Comparison of ENCODE assay signal across 10 cellular contexts in genomic region chr5:72305194-72306142, GRCh38. TPM values are rescaled to one million over a fixed set of nuclear protein-coding genes. Genes with fewer than 3 reads are reported as not detected.
DNase-seq lines count a peak whose midpoint lies in the region; ATAC-seq and TF ChIP-seq lines count a peak whose summit lies in the region.
"Had no signal": no experiment of that assay in that cellular context is flagged by ENCODE, and none has a peak within 500 bp of the region (broad histone marks: within the 10 kb centered on the region; RNA-seq: fewer than 3 reads in every experiment).

No MANE protein-coding gene starts in this region.

- peaks cover 0 to 24% (median 18%) of the 10 kb centered on the region in 4 donors for H3K4me1 ChIP-seq in sigmoid colon

- H3K27ac ChIP-seq in sigmoid colon: peak overlapping the region in 3 of 4 donors; percentile 53 to 96 (median 95)

- no peaks in the 10 kb centered on the region for H3K27me3 Mint-ChIP-seq in chondrocyte (ENCODE audit: low read depth)

- H3K36me3 Mint-ChIP-seq in chondrocyte (ENCODE audit: low read depth): no peaks in the 10 kb centered on the region

- peaks cover 0 to 21% (median 4%) of the 10 kb centered on the region in 4 donors for H3K36me3 ChIP-seq in sigmoid colon

- WGBS in sigmoid colon, 2 donors: 93 to 97% methylated on average over 2 of the region's 2 CpGs

- no peak for TF ChIP-seq CTCF in GM12864 (IDR thresholded peaks at IDR 0.05; ENCODE audit: low read depth, low read length, missing control alignments)
- no peak for TF ChIP-seq CTCF in chondrocyte (IDR thresholded peaks at IDR 0.05)
- TF ChIP-seq CTCF in sigmoid colon (IDR thresholded peaks at IDR 0.05): no peak

- DNase-seq in GM12864 (ENCODE audit: low read depth) (peak; percentile 81), chondrocyte (ENCODE audit: low spot score) (no peak), sigmoid colon (no peak), DMS 273 (lab: John Stamatoyannopoulos, UW; ENCODE audit: unreplicated experiment) (no peak)
- DNase-seq: NCI-H2227 treated with DMSO at 0.1 percent for 48 hours; stimulated activated CD4-positive, alpha-beta T cell treated with anti-CD3 and anti-CD28 coated beads, Interleukin-4, amount 100 ng/mL, for 1 hour had no signal

- no peak for TF ChIP-seq POLR2A in sigmoid colon (IDR thresholded peaks at IDR 0.05)

- peaks cover 33% of the 10 kb centered on the region for H3K4me1 Mint-ChIP-seq in chondrocyte (ENCODE audit: low read depth)

- intact Hi-C loops in sigmoid colon (cut with DNase I): loop anchor here (5.0 kb wide), 2 partner anchors 58 to 98 kb away; no protein-coding TSS in a partner anchor

- peaks cover 4% of the 10 kb centered on the region for H3K9me3 Mint-ChIP-seq in chondrocyte (ENCODE audit: low read depth)

- H3K27ac Mint-ChIP-seq in chondrocyte (ENCODE audit: unreplicated experiment): peak overlapping the region; percentile 50

- peak; percentile 19 for ATAC-seq in HG02870 (IDR thresholded peaks at IDR 0.05; ENCODE audit: unreplicated experiment)
- ATAC-seq in activated CD4-positive, CD25-positive, alpha-beta regulatory T cell treated with anti-CD3 and anti-CD28 coated beads, Interleukin-2, amount 50 U/mL, for 24 hours: no peak
- no peak for ATAC-seq in HG03442 (IDR thresholded peaks at IDR 0.05; ENCODE audit: unreplicated experiment)
- no peak for ATAC-seq in GM21367 (IDR thresholded peaks at IDR 0.05; ENCODE audit: unreplicated experiment)

- no peaks in the 10 kb centered on the region for H3K9me3 ChIP-seq in sigmoid colon

- no peak overlapping the region for H3K4me3 Mint-ChIP-seq in chondrocyte (ENCODE audit: unreplicated experiment)

- TF ChIP-seq EP300 in sigmoid colon (IDR thresholded peaks at IDR 0.05): no peak

- H3K4me3 ChIP-seq in GM12864 (ENCODE audit: low read depth, low read length): no peak overlapping the region; the same call in 1 of the 2 replicates
- H3K4me3 ChIP-seq in sigmoid colon: no peak overlapping the region

- no peaks in the 10 kb centered on the region for H3K27me3 ChIP-seq in sigmoid colon

RNA-seq across cellular contexts. Expression of gene MRPS27, which starts 14.6 kb away (rescaled TPM):
- 26.0 to 38.0 TPM (median 33.3 TPM) in 3 replicates for total RNA-seq in chondrocyte
- total RNA-seq in sigmoid colon: 10 to 100 TPM; 44.8 to 64.0 (median 49.6) TPM
- polyA plus RNA-seq in sigmoid colon: 10 to 100 TPM; 23.1 to 38.2 (median 23.4) TPM

RNA-seq across cellular contexts. Expression of gene PTCD2, which starts 14.7 kb away (rescaled TPM):
- 8.5 to 14.5 TPM (median 8.8 TPM) in 3 replicates for total RNA-seq in chondrocyte
- 10 to 100 TPM in 1 of 4 donors, 1 to 10 TPM in 3; 5.4 to 12.7 (median 6.0) TPM for total RNA-seq in sigmoid colon
- 1 to 10 TPM in 2 of 3 donors, under 1 TPM in 1; 0.60 to 3.5 (median 1.2) TPM for polyA plus RNA-seq in sigmoid colon
